Comparison of ENCODE assay signal across 11 cellular contexts in the genomic region with DNA sequence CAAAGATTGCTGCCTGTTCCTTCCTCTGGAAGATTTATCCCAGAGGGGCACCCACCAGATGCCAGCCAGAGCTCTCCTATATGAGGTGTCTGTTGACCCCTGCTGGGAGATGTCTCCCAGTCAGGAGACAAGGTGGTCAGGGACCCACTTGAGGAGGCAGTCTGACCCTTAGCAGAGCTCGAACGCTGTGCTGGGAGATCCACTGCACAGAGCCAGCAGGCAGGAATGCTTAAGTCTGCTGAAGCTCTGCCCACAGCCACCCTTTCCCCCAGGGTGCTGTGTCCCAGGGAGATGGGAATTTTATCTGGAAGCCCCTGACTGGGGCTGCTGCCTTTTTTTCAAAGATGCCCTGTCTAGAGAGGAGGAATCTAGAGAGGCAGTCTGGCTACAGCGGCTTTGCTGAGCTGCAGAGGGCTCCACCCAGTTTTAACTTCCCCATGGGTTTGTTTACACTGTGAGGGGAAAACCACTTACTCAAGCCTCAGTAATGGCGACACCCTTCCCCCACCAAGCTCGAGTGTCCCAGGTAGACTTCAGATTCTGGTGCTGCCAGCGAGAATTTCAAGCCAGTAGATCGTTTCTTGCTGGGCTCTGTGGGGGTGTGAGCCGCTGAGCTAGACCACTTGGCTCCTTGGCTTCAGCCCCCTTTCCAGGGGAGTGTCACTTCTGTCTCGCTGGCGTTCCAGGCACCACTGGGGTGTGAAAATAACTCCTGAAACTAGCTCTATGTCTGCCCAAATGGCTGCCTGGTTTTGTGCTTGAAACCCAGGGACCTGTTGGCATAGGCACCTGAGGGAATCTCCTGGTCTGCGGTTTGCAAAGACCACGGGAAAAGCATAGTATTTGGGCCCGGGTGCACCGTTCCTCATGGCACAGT. TPM values are rescaled to one million over a fixed set of nuclear protein-coding genes. Genes with fewer than 3 reads are reported as not detected.
DNase-seq lines count a peak whose midpoint lies in the region; ATAC-seq, FAIRE-seq and TF ChIP-seq lines count a peak whose summit lies in the region.
"Had no signal": no experiment of that assay in that cellular context is flagged by ENCODE, and none has a peak within 500 bp of the region (broad histone marks: within the 10 kb centered on the region; RNA-seq: fewer than 3 reads in every experiment).

No MANE protein-coding gene starts in this region.

- no peak overlapping the region for H3K9ac ChIP-seq in GM12878 (ENCODE audit: control insufficient read depth, insufficient read depth, low read length)

- H3K27ac ChIP-seq in GM12878 (ENCODE audit: control insufficient read depth, insufficient read depth) (peak overlapping the region; percentile 55), RWPE1 (no peak overlapping the region)

- WGBS in GM12878 (ENCODE audit: insufficient coverage, insufficient replicate concordance, low lambda C conversion rate, missing lambda C conversion rate) = 39% methylated on average over 14 of the region's 14 CpGs

- TF ChIP-seq RAD21 in GM12878 (IDR thresholded peaks at IDR 0.05; ENCODE audit: insufficient read depth, low read depth, low read length) = no peak

- FAIRE-seq in GM12878 (lab: Jason Lieb, UNC) = no peak
- FAIRE-seq: K562 had no signal

- CTCF ChIA-PET in GM12878 (lab: Yijun Ruan, JAX) (interaction anchor here (0.6 to 1.7 kb wide), 9 partner anchors 14 to 561 kb away, joined by 3 to 5 read pairs (median 3); no protein-coding TSS in a partner anchor), RWPE1 (lab: Yijun Ruan, JAX) (no interaction called here)

- H3K9me3 ChIP-seq in GM12878 (replicated peaks; ENCODE audit: control insufficient read depth, insufficient read depth, low read length) (no peaks in the 10 kb centered on the region), HAP-1 (no peaks in the 10 kb centered on the region)

- TF ChIP-seq POLR2A in GM12878 (IDR thresholded peaks at IDR 0.05; ENCODE audit: low read depth, low read length) = no peak

- no TSS peak for BruUV-seq in GM12878 (replicated peaks; lab: Mats Ljungman, UMichigan)

- TF ChIP-seq CTCF in GM12878 (IDR thresholded peaks at IDR 0.05 in 2 of 3, conservative IDR thresholded peaks at IDR 0.05 in 1 of 3; ENCODE audit: control insufficient read depth in 2 of 3, extremely low read depth in 1 of 3, insufficient read depth in 1 of 3, low read depth in 3 of 3, low read length in 3 of 3) (0 out of 6 replicates have a peak, but pooled peaks of 1 of the 3 experiments have one; percentile 1), RWPE1 (conservative IDR thresholded peaks at IDR 0.05; ENCODE audit: low read depth) (no peak)

- peak; percentile 89 for ATAC-seq in GM21528 (IDR thresholded peaks at IDR 0.05; ENCODE audit: low FRiP score, unreplicated experiment)
- peak; percentile 78 for ATAC-seq in HG03558 (IDR thresholded peaks at IDR 0.05; ENCODE audit: extremely low read depth, unreplicated experiment)
- peak; percentile 98 for ATAC-seq in GM12878
- ATAC-seq in HG03097 (IDR thresholded peaks at IDR 0.05; ENCODE audit: low FRiP score, unreplicated experiment) = no peak
- ATAC-seq: K562 had no signal

- H4K20me1 ChIP-seq in GM12878 (ENCODE audit: control insufficient read depth, insufficient read depth) = no peaks in the 10 kb centered on the region

- H3K4me3 ChIP-seq in GM12878 (no peak overlapping the region), HAP-1 (no peak overlapping the region)
- H3K4me3 ChIP-seq: K562 had no signal

- H3K4me1 ChIP-seq in GM12878 (ENCODE audit: control insufficient read depth, insufficient read depth, low read length) = peaks cover 13% of the 10 kb centered on the region
- H3K4me1 ChIP-seq in HAP-1 = no peaks in the 10 kb centered on the region

- H3K27me3 ChIP-seq in GM12878 (replicated peaks in 1 of 2; ENCODE audit: control insufficient read depth in 2 of 2, insufficient read depth in 2 of 2, low read length in 1 of 2) (no peaks in the 10 kb centered on the region), HAP-1 (ENCODE audit: low read depth) (no peaks in the 10 kb centered on the region)

- POLR2A ChIA-PET in GM12878 (lab: Charles Lee) = interaction anchor here (1.0 to 1.2 kb wide), 2 partner anchors 10 to 14 kb away, joined by 3 read pairs; no protein-coding TSS in a partner anchor
- POLR2A ChIA-PET in RWPE1 (lab: Yijun Ruan, JAX; ENCODE audit: low non-redundant PET) = no interaction called here

- intact Hi-C loops in GM12878 (cut with micrococcal nuclease; ENCODE audit: unreplicated experiment) = no loop called here

- SMC1A ChIA-PET in GM12878 (lab: Charles Lee; ENCODE audit: uncharacterized antibody, unreplicated experiment) = interaction anchor here (0.7 to 2.1 kb wide), 9 partner anchors 10 to 137 kb away, joined by 3 to 11 read pairs (median 3); a partner anchor contains a TSS

- H2AFZ ChIP-seq in GM12878 (ENCODE audit: control insufficient read depth, low read depth, low read length) = peak overlapping the region; percentile 93

- H3K79me2 ChIP-seq in GM12878 (ENCODE audit: control insufficient read depth, insufficient read depth, low read length) = no peaks in the 10 kb centered on the region

- in situ Hi-C loops in GM12878 (cut with MboI) (no loop called here), HAP-1 (cut with MboI; ENCODE audit: low sequenced_read_pairs) (no loop called here)

- RAD21 ChIA-PET in GM12878 (lab: Charles Lee; ENCODE audit: unreplicated experiment) = interaction anchor here (0.7 to 1.6 kb wide), 5 partner anchors 10 to 130 kb away, joined by 3 to 4 read pairs (median 3); no protein-coding TSS in a partner anchor

- DNase-seq in ELF-1 (ENCODE audit: low read depth, low spot score) = peak; percentile 36
- no peak for DNase-seq in GM12878 (ENCODE audit: low read depth, low spot score)
- no peak for DNase-seq in COLO829 (ENCODE audit: low spot score)
- no peak for DNase-seq in RWPE1 (ENCODE audit: low spot score)
- DNase-seq in HAP-1 (ENCODE audit: low spot score in 2 of 2) = no peak
- DNase-seq: cerebellar nuclear complex had no signal

- no peak for TF ChIP-seq EP300 in GM12878 (IDR thresholded peaks at IDR 0.05; ENCODE audit: borderline replicate concordance in 1 of 2, control insufficient read depth in 1 of 2, low read depth in 2 of 2, low read length in 2 of 2)

- H3K4me2 ChIP-seq in GM12878 (ENCODE audit: control insufficient read depth, insufficient read depth) = peak overlapping the region; percentile 74

- H3K36me3 ChIP-seq in GM12878 (ENCODE audit: control insufficient read depth in 2 of 2, insufficient read depth in 2 of 2, low read length in 1 of 2) (no peaks in the 10 kb centered on the region), HAP-1 (replicated peaks) (no peaks in the 10 kb centered on the region)

TF ChIP-seq in GM12878, 131 proteins besides CTCF, POLR2A, EP300 and RAD21 (continues in another document):
- TF ChIP-seq, protein P1, sequence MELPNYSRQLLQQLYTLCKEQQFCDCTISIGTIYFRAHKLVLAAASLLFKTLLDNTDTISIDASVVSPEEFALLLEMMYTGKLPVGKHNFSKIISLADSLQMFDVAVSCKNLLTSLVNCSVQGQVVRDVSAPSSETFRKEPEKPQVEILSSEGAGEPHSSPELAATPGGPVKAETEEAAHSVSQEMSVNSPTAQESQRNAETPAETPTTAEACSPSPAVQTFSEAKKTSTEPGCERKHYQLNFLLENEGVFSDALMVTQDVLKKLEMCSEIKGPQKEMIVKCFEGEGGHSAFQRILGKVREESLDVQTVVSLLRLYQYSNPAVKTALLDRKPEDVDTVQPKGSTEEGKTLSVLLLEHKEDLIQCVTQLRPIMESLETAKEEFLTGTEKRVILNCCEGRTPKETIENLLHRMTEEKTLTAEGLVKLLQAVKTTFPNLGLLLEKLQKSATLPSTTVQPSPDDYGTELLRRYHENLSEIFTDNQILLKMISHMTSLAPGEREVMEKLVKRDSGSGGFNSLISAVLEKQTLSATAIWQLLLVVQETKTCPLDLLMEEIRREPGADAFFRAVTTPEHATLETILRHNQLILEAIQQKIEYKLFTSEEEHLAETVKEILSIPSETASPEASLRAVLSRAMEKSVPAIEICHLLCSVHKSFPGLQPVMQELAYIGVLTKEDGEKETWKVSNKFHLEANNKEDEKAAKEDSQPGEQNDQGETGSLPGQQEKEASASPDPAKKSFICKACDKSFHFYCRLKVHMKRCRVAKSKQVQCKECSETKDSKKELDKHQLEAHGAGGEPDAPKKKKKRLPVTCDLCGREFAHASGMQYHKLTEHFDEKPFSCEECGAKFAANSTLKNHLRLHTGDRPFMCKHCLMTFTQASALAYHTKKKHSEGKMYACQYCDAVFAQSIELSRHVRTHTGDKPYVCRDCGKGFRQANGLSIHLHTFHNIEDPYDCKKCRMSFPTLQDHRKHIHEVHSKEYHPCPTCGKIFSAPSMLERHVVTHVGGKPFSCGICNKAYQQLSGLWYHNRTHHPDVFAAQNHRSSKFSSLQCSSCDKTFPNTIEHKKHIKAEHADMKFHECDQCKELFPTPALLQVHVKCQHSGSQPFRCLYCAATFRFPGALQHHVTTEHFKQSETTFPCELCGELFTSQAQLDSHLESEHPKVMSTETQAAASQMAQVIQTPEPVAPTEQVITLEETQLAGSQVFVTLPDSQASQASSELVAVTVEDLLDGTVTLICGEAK (IDR thresholded peaks at IDR 0.05; ENCODE audit: borderline replicate concordance) = no peak
- TF ChIP-seq CBFB (IDR thresholded peaks at IDR 0.05; ENCODE audit: low read depth) (no peak), SMAD5 (IDR thresholded peaks at IDR 0.05; ENCODE audit: low read depth) (no peak), IKZF1 (conservative IDR thresholded peaks at IDR 0.05) (peak; percentile 44), HDGF (IDR thresholded peaks at IDR 0.05) (no peak), CREB1 (IDR thresholded peaks at IDR 0.05; ENCODE audit: low read depth) (no peak), BCL11A (IDR thresholded peaks at IDR 0.05; ENCODE audit: low read depth, low read length) (no peak)

RNA-seq across cellular contexts. Expression of a gene that starts 51.1 kb away (rescaled TPM):
- 0.48 TPM in 1 of 2 replicates, not detected in the other for total RNA-seq in GM12878 (2013; cell fraction: nucleolus; rRNA removed)
- total RNA-seq in GM12878 (2014; rRNA removed) (not detected in 2 replicates), GM12878 (2014; rRNA removed; fragmentation: Illumina TruSeq; extraction: Trizol) (not detected in 2 replicates), GM12878 (2021) (not detected in 2 replicates)
- not detected for polyA plus RNA-seq in GM12878 (2011; ENCODE audit: low read depth)
- polyA plus RNA-seq in GM12878 (2011; rRNA removed) (not detected in 2 replicates), GM12878 (2014; fragmentation: Illumina TruSeq; extraction: Trizol) (not detected in 2 replicates), GM12878 (2014; fragmentation: Nextera tagmentation; extraction: Ambion mirVana) (under 1 TPM in 1 of 2 experiments, not detected in 1; 0.11 TPM), GM12878 (2014; rRNA removed) (not detected in 2 replicates), GM12878 (2016; fragmentation: Nextera tagmentation; extraction: Ambion mirVana) (not detected)
- not detected in 2 replicates for polyA plus RNA-seq in GM12878 (2011; cell fraction: cytosol; rRNA removed)
- not detected in 2 replicates for polyA plus RNA-seq in GM12878 (2011; cell fraction: nucleus; rRNA removed)
- polyA plus RNA-seq in GM12878 (2012) = 0.15 TPM in 1 of 2 replicates, not detected in the other
- polyA minus RNA-seq in GM12878 (2011; rRNA and poly(A)+ RNA removed) = not detected in 2 replicates
- polyA minus RNA-seq in GM12878 (2011; cell fraction: cytosol; rRNA and poly(A)+ RNA removed) = not detected in 2 replicates
- polyA minus RNA-seq in GM12878 (2011; cell fraction: nucleus; rRNA and poly(A)+ RNA removed) = not detected in 2 replicates
- total RNA-seq: K562, lower leg skin had no signal
- polyA plus RNA-seq: K562 had no signal
